1 cellular context compared by ENCODE assay signal in the genomic region with DNA sequence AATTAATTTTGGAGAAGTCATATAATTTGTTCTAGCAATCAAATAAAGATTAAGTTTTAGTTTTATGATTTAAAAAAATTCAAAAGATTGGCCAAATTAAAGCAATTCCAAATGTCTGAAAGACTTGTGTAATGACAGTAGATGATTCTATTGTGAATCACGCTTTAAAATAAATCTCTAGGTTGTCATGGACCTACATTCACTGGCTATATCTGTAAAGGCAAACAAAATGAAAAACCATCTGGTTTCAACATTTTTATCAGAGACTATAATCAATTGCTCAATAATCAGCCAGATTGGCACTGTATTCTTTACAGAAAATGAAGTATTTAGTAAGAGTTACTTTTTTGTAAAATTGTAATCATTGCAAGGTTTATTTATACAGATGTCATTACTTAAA.
A peak's percentile ranks its signal among the peaks of the same experiment; 100 is the strongest.
TF ChIP-seq lines count a peak whose summit lies in the region.

No MANE protein-coding gene starts in this region.

TF ChIP-seq in SK-N-SH, 30 proteins besides CTCF, POLR2A, EP300 and RAD21 (continued from another document):
- TF ChIP-seq, protein P1, sequence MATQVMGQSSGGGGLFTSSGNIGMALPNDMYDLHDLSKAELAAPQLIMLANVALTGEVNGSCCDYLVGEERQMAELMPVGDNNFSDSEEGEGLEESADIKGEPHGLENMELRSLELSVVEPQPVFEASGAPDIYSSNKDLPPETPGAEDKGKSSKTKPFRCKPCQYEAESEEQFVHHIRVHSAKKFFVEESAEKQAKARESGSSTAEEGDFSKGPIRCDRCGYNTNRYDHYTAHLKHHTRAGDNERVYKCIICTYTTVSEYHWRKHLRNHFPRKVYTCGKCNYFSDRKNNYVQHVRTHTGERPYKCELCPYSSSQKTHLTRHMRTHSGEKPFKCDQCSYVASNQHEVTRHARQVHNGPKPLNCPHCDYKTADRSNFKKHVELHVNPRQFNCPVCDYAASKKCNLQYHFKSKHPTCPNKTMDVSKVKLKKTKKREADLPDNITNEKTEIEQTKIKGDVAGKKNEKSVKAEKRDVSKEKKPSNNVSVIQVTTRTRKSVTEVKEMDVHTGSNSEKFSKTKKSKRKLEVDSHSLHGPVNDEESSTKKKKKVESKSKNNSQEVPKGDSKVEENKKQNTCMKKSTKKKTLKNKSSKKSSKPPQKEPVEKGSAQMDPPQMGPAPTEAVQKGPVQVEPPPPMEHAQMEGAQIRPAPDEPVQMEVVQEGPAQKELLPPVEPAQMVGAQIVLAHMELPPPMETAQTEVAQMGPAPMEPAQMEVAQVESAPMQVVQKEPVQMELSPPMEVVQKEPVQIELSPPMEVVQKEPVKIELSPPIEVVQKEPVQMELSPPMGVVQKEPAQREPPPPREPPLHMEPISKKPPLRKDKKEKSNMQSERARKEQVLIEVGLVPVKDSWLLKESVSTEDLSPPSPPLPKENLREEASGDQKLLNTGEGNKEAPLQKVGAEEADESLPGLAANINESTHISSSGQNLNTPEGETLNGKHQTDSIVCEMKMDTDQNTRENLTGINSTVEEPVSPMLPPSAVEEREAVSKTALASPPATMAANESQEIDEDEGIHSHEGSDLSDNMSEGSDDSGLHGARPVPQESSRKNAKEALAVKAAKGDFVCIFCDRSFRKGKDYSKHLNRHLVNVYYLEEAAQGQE (IDR thresholded peaks at IDR 0.05; ENCODE audit: low read depth, low read length): no peak
- peak; percentile 4; the same call in 1 of the 2 replicates for TF ChIP-seq NFIC (IDR thresholded peaks at IDR 0.05; ENCODE audit: borderline replicate concordance)
